25 cellular contexts compared by ENCODE assay signal in genomic region chr2:121153516-121153915, GRCh38.
DNase-seq lines count a peak whose midpoint lies in the region; ATAC-seq, FAIRE-seq and TF ChIP-seq lines count a peak whose summit lies in the region.
"Had no signal": no experiment of that assay in that cellular context is flagged by ENCODE, and none has a peak within 500 bp of the region (broad histone marks: within the 10 kb centered on the region; RNA-seq: fewer than 3 reads in every experiment).

No MANE protein-coding gene starts in this region.

- H3K4me1 ChIP-seq in Karpas-422 (ENCODE audit: low read length) (no peaks in the 10 kb centered on the region), H1 (replicated peaks in 1 of 4; ENCODE audit: control insufficient read depth in 3 of 4, insufficient read depth in 4 of 4, low read length in 3 of 4) (no peaks in the 10 kb centered on the region), spleen (no peaks in the 10 kb centered on the region)
- H3K4me1 ChIP-seq: A549; BE2C; BLaER1 treated with 17β-estradiol and CSF1 and Interleukin-3, amounts not matched to agents 10 nM and 100 nM; HAP-1 had no signal

- no peak overlapping the region for H2BK12ac ChIP-seq in H1 (ENCODE audit: low read depth, low read length)

- no peak overlapping the region for H3K4me2 ChIP-seq in Karpas-422 (ENCODE audit: low read depth, low read length, poor library complexity, severe bottlenecking)
- H3K4me2 ChIP-seq in H1 (ENCODE audit: insufficient read depth in 1 of 2, low read depth in 2 of 2, low read length in 2 of 2): no peak overlapping the region
- H3K4me2 ChIP-seq: A549; BLaER1 treated with 17β-estradiol and CSF1 and Interleukin-3, amounts not matched to agents 10 nM and 100 nM; GM23338 had no signal

- no peak for TF ChIP-seq RAD21 in H1 (IDR thresholded peaks at IDR 0.05 in 1 of 2, conservative IDR thresholded peaks at IDR 0.05 in 1 of 2; ENCODE audit: low read depth in 2 of 2, low read length in 2 of 2)

- H3K27ac ChIP-seq in Karpas-422 (ENCODE audit: low read length) (no peak overlapping the region), H1 (ENCODE audit: low read depth, low read length) (no peak overlapping the region), spleen (no peak overlapping the region)
- H3K27ac ChIP-seq: A549; BLaER1 treated with 17β-estradiol and CSF1 and Interleukin-3, amounts not matched to agents 10 nM and 100 nM had no signal

- H4K8ac ChIP-seq in H1 (ENCODE audit: extremely low read depth, insufficient read depth, low read length): peak overlapping the region; percentile 57; the same call in 1 of the 2 replicates

- peak; percentile 5 for DNase-seq in Karpas-422
- DNase-seq in H1 (ENCODE audit: low read depth in 1 of 2, low spot score in 2 of 2): no peak
- peak; percentile 59 for DNase-seq in mesenteric fat pad (ENCODE audit: low spot score)
- DNase-seq in spleen: no peak
- no peak for DNase-seq in KG1 (lab: John Stamatoyannopoulos, UW)
- DNase-seq: 8988T; ACHN; AML-193; BE2C; CD4-positive, alpha-beta T cell; CD8-positive, alpha-beta memory T cell; DMS 273 treated with DMSO at 0.1 percent for 48 hours; DMS79; EL; GDM1; HFFc6 had no signal

- POLR2A ChIA-PET in H1 (lab: Charles Lee; ENCODE audit: partially characterized antibody): interaction anchor here (1.0 to 1.3 kb wide), 2 partner anchors 21 to 78 kb away, joined by 3 read pairs; no protein-coding TSS in a partner anchor

- H2BK5ac ChIP-seq in H1 (ENCODE audit: low read depth, low read length): no peak overlapping the region

- H3K9ac ChIP-seq in Karpas-422 (ENCODE audit: low read length): no peak overlapping the region
- H3K9ac ChIP-seq in H1 (replicated peaks in 1 of 4; ENCODE audit: extremely low read depth in 1 of 4, low read depth in 3 of 4, low read length in 3 of 4): no peak overlapping the region
- H3K9ac ChIP-seq: BLaER1 treated with 17β-estradiol and CSF1 and Interleukin-3, amounts not matched to agents 10 nM and 100 nM had no signal

- H3K4me3 ChIP-seq in Karpas-422 (ENCODE audit: low read length) (no peak overlapping the region), H1 (ENCODE audit: extremely low read depth in 1 of 4, insufficient read depth in 2 of 4, low read depth in 3 of 4, low read length in 4 of 4) (no peak overlapping the region), spleen (no peak overlapping the region)
- H3K4me3 ChIP-seq: A549; BLaER1 treated with 17β-estradiol and CSF1 and Interleukin-3, amounts not matched to agents 10 nM and 100 nM; GM12878; GM23338; HAP-1 had no signal

- H3K79me2 ChIP-seq in Karpas-422 (ENCODE audit: low read length) (no peaks in the 10 kb centered on the region), H1 (ENCODE audit: control insufficient read depth in 1 of 2, insufficient read depth in 2 of 2, low read length in 2 of 2) (no peaks in the 10 kb centered on the region)

- TF ChIP-seq CTCF in H1 (IDR thresholded peaks at IDR 0.05; ENCODE audit: control extremely low read depth in 1 of 3, insufficient read depth in 1 of 3, low read depth in 1 of 3, low read length in 3 of 3): no peak
- no peak for TF ChIP-seq CTCF in spleen (IDR thresholded peaks at IDR 0.05 in 8 of 11, conservative IDR thresholded peaks at IDR 0.05 in 3 of 11)

- intact Hi-C loops in spleen (cut with DNase I; ENCODE audit: low total_unique reads): no loop called here

- H2BK20ac ChIP-seq in H1 (ENCODE audit: low read length): no peak overlapping the region

- H4K20me1 ChIP-seq in Karpas-422 (ENCODE audit: insufficient read depth, low read depth, low read length) (no peaks in the 10 kb centered on the region), H1 (replicated peaks in 1 of 2; ENCODE audit: control insufficient read depth in 1 of 2, insufficient read depth in 2 of 2, low read length in 2 of 2) (no peaks in the 10 kb centered on the region)
- H4K20me1 ChIP-seq: BLaER1 treated with 17β-estradiol and CSF1 and Interleukin-3, amounts not matched to agents 10 nM and 100 nM had no signal

- H3K9me3 ChIP-seq in Karpas-422 (ENCODE audit: low read length) (0 out of 2 replicates have a peak, but pooled peaks cover 2% of the 10 kb centered on the region), H1 (ENCODE audit: insufficient read depth in 2 of 2, low read depth in 1 of 2, low read length in 1 of 2) (peaks cover 18 to 22% of the 10 kb centered on the region in 2 experiments), spleen (peaks cover 5 to 26% (median 21%) of the 10 kb centered on the region in 8 donors)
- H3K9me3 ChIP-seq: BE2C had no signal

- H3K79me1 ChIP-seq in H1 (ENCODE audit: low read depth, low read length): no peaks in the 10 kb centered on the region; the same call in 1 of the 2 replicates

- no peak overlapping the region for H4K5ac ChIP-seq in H1 (ENCODE audit: insufficient read length, low read depth, low read length)

- H3K23me2 ChIP-seq in H1 (ENCODE audit: low read depth, low read length): no peaks in the 10 kb centered on the region

- no peak for TF ChIP-seq EP300 in H1 (IDR thresholded peaks at IDR 0.05; ENCODE audit: borderline replicate concordance in 1 of 2, low read depth in 2 of 2, low read length in 2 of 2)

- no peak overlapping the region for H3K18ac ChIP-seq in H1 (ENCODE audit: extremely low read depth, low read length)

- H2AFZ ChIP-seq in Karpas-422 (ENCODE audit: low read length) (no peak overlapping the region), H1 (ENCODE audit: low read length) (no peak overlapping the region)
- H2AFZ ChIP-seq: GM23338 had no signal

- H3K14ac ChIP-seq in H1 (ENCODE audit: insufficient read length): no peak overlapping the region

- H3K56ac ChIP-seq in H1 (replicated peaks; ENCODE audit: insufficient read length, low read depth, low read length): no peak overlapping the region

- CTCF ChIA-PET in H1 (lab: Charles Lee; ENCODE audit: partially characterized antibody): interaction anchor here (0.9 to 2.9 kb wide), 5 partner anchors 17 to 202 kb away, joined by 3 to 10 read pairs (median 6); no protein-coding TSS in a partner anchor

- H3K36me3 ChIP-seq in Karpas-422 (ENCODE audit: insufficient read depth, low read length) (no peaks in the 10 kb centered on the region), H1 (ENCODE audit: control insufficient read depth in 2 of 4, insufficient read depth in 4 of 4, low read length in 3 of 4) (no peaks in the 10 kb centered on the region), spleen (no peaks in the 10 kb centered on the region)
- H3K36me3 ChIP-seq: BE2C; BLaER1 treated with 17β-estradiol and CSF1 and Interleukin-3, amounts not matched to agents 10 nM and 100 nM; HAP-1 had no signal

- H2BK120ac ChIP-seq in H1 (replicated peaks; ENCODE audit: low read depth, low read length): no peak overlapping the region

- FAIRE-seq in H1 (lab: Jason Lieb, UNC): no peak
- FAIRE-seq: A549, D721Med, GM12878, GM19239, H54 had no signal

- H2BK15ac ChIP-seq in H1 (ENCODE audit: low read length): no peak overlapping the region

- 91% methylated on average over 6 of the region's 6 CpGs; no CpG with 5 or more reads in 1 of the 2 experiments for WGBS in H1 (ENCODE audit: extremely low coverage in 1 of 2, insufficient coverage in 1 of 2, insufficient read length in 1 of 2, insufficient replicate concordance in 2 of 2, low coverage in 1 of 2, low lambda C conversion rate in 2 of 2, missing lambda C conversion rate in 1 of 2), 2 experiments
- WGBS in spleen, 5 donors: 72 to 87% (median 77%) methylated on average over 6 of the region's 6 CpGs

- H4K91ac ChIP-seq in H1 (replicated peaks; ENCODE audit: insufficient read length, low read length): no peak overlapping the region

- no peak overlapping the region for H2AK5ac ChIP-seq in H1 (ENCODE audit: low read depth, low read length)

- no peak overlapping the region for H3K4ac ChIP-seq in H1 (replicated peaks; ENCODE audit: insufficient read length, low read depth, low read length)

- no peaks in the 10 kb centered on the region for H3K9me2 ChIP-seq in Karpas-422 (replicated peaks; ENCODE audit: insufficient read depth, low read length)

- H3K23ac ChIP-seq in H1 (ENCODE audit: insufficient read length): no peak overlapping the region

- H3K27me3 ChIP-seq in Karpas-422 (ENCODE audit: low read length) (no peaks in the 10 kb centered on the region), H1 (replicated peaks in 1 of 4; ENCODE audit: control insufficient read depth in 3 of 4, extremely low read depth in 1 of 4, insufficient read depth in 3 of 4, low read length in 3 of 4) (peaks cover 0 to 3% (median 0%) of the 10 kb centered on the region in 4 experiments; a peak in 1 of 7 replicates), spleen (replicated peaks in 1 of 7) (no peaks in the 10 kb centered on the region)
- H3K27me3 ChIP-seq: BE2C; BLaER1 treated with 17β-estradiol and CSF1 and Interleukin-3, amounts not matched to agents 10 nM and 100 nM had no signal

- ATAC-seq in HG03521 (IDR thresholded peaks at IDR 0.05; ENCODE audit: unreplicated experiment): no peak
- ATAC-seq: A549, GM12878, GM23338 had no signal

- TF ChIP-seq POLR2A in H1 (IDR thresholded peaks at IDR 0.05; ENCODE audit: control extremely low read depth in 1 of 2, low read depth in 2 of 2, low read length in 2 of 2) (no peak), spleen (IDR thresholded peaks at IDR 0.05) (no peak)

TF ChIP-seq in H1, 55 proteins besides CTCF, POLR2A, EP300 and RAD21 (continues in another document):
- TF ChIP-seq KDM4A (IDR thresholded peaks at IDR 0.05; ENCODE audit: low read depth, low read length, severe bottlenecking): no peak
- TF ChIP-seq RNF2 (IDR thresholded peaks at IDR 0.05; ENCODE audit: borderline replicate concordance, low read depth, low read length, missing control alignments, poor library complexity, severe bottlenecking): no peak
- TF ChIP-seq BCL11A (IDR thresholded peaks at IDR 0.05; ENCODE audit: low read depth in 2 of 2, low read length in 2 of 2): no peak
- no peak for TF ChIP-seq BRCA1 (IDR thresholded peaks at IDR 0.05; ENCODE audit: low read depth, low read length)
- no peak for TF ChIP-seq CBX8 (IDR thresholded peaks at IDR 0.05; ENCODE audit: borderline replicate concordance, low read depth, low read length)
- TF ChIP-seq GABPA (IDR thresholded peaks at IDR 0.05; ENCODE audit: borderline replicate concordance, insufficient read depth, low read length): no peak
- no peak for TF ChIP-seq CEBPB (IDR thresholded peaks at IDR 0.05; ENCODE audit: low read depth, low read length)
- no peak for TF ChIP-seq FOSL1 (IDR thresholded peaks at IDR 0.05; ENCODE audit: insufficient read depth, low read depth, low read length)
- no peak for TF ChIP-seq KDM1A (IDR thresholded peaks at IDR 0.05; ENCODE audit: borderline replicate concordance, low read length)
- no peak for TF ChIP-seq POU5F1 (IDR thresholded peaks at IDR 0.05; ENCODE audit: low read depth, low read length)
- no peak for TF ChIP-seq BACH1 (IDR thresholded peaks at IDR 0.05; ENCODE audit: low read length)
- no peak for TF ChIP-seq TAF1 (IDR thresholded peaks at IDR 0.05; ENCODE audit: low read depth, low read length)

Comparison
In these comparisons a context has a peak if more than half of its experiments do, and no peak if none do; other contexts are left out.
1. DNase-seq: peak in Karpas-422 (single experiment) and mesenteric fat pad (single experiment); none in H1 (0 of 2), spleen (single experiment) and KG1 (single experiment).